ENCODE assay signal across 8 cellular contexts in the genomic region with DNA sequence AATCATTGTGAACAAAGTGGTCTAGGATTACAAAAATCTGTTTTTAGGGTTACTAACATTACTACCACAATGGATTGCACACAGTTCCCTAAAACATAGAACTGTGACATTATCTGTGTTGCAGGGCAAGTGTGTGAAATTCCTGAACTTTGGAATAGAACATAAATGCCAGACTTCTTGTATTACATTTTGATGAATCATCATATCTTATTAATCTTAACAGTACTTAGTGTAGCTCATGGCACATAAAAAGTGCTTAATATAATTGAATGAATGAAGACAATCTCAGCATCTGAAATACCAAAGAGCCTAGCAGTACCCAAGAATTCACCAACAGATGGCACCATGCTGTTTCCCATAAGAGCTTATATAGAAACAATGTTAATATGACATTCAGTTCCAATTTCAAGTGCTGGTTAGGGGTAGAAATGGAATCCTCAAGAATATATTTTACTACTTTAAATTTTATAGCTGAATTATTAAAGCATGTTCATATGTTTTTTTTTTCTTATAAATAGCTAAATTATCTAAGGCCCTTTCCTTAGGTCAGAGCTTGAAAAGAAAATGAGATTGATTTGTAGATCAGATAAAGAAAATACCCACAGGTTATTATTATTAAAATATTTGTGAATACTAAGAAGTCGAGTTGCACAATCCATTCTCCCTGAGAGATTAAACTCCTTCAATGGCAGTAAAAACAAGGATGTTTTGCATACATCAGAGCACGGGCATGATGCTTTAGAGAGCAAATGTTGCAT. TPM values are rescaled to one million over a fixed set of nuclear protein-coding genes. Genes with fewer than 3 reads are reported as not detected.
DNase-seq lines count a peak whose midpoint lies in the region; ATAC-seq and TF ChIP-seq lines count a peak whose summit lies in the region.

No MANE protein-coding gene starts in this region.

- no peaks in the 10 kb centered on the region for H3K4me1 ChIP-seq in sigmoid colon

- TF ChIP-seq CTCF in GM12864 (IDR thresholded peaks at IDR 0.05; ENCODE audit: low read depth, low read length, missing control alignments) (peak; percentile 44), sigmoid colon (IDR thresholded peaks at IDR 0.05) (no peak)

- no peaks in the 10 kb centered on the region for H3K27me3 ChIP-seq in sigmoid colon

- H3K9me3 ChIP-seq in sigmoid colon: no peaks in the 10 kb centered on the region

- no peak for TF ChIP-seq POLR2A in sigmoid colon (IDR thresholded peaks at IDR 0.05)

- no peak overlapping the region for H3K4me3 ChIP-seq in GM12864 (ENCODE audit: low read depth, low read length)
- H3K4me3 ChIP-seq in skeletal muscle cell (ENCODE audit: low read depth, low read length): no peak overlapping the region
- no peak overlapping the region for H3K4me3 ChIP-seq in sigmoid colon

- DNase-seq in 8988T (peak; percentile 49), GM12864 (ENCODE audit: low read depth) (peak; percentile 46), foreskin melanocyte (peak; percentile 18), skeletal muscle cell (ENCODE audit: low read depth) (peak; percentile 25), sigmoid colon (no peak)

- ATAC-seq in HG03565 (IDR thresholded peaks at IDR 0.05; ENCODE audit: unreplicated experiment) (peak; percentile 46), SK-N-SH treated with all-trans-retinoic acid at 6 μM for 48 hours (peak; percentile 97), HG03139 (IDR thresholded peaks at IDR 0.05; ENCODE audit: unreplicated experiment) (no peak)

- no peak overlapping the region for H3K27ac ChIP-seq in sigmoid colon

- WGBS in sigmoid colon, 2 donors: 54 to 60% methylated on average over 2 of the region's 2 CpGs

- H3K36me3 ChIP-seq in sigmoid colon: no peaks in the 10 kb centered on the region

- no peak for TF ChIP-seq EP300 in sigmoid colon (IDR thresholded peaks at IDR 0.05)

- intact Hi-C loops in sigmoid colon (cut with DNase I): loop anchor here (10.0 kb wide), 1 partner anchor 153 kb away; no protein-coding TSS in a partner anchor

TF ChIP-seq in SK-N-SH treated with all-trans-retinoic acid at 6 μM for 48 hours, 23 proteins besides CTCF, POLR2A, EP300 and RAD21:
- TF ChIP-seq, protein P1, sequence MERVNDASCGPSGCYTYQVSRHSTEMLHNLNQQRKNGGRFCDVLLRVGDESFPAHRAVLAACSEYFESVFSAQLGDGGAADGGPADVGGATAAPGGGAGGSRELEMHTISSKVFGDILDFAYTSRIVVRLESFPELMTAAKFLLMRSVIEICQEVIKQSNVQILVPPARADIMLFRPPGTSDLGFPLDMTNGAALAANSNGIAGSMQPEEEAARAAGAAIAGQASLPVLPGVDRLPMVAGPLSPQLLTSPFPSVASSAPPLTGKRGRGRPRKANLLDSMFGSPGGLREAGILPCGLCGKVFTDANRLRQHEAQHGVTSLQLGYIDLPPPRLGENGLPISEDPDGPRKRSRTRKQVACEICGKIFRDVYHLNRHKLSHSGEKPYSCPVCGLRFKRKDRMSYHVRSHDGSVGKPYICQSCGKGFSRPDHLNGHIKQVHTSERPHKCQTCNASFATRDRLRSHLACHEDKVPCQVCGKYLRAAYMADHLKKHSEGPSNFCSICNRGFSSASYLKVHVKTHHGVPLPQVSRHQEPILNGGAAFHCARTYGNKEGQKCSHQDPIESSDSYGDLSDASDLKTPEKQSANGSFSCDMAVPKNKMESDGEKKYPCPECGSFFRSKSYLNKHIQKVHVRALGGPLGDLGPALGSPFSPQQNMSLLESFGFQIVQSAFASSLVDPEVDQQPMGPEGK (CRISPR knock-in tag; IDR thresholded peaks at IDR 0.05; ENCODE audit: borderline replicate concordance): no peak
- TF ChIP-seq TOX (CRISPR knock-in tag; IDR thresholded peaks at IDR 0.05; ENCODE audit: borderline replicate concordance) (no peak), ISL1 (CRISPR knock-in tag; IDR thresholded peaks at IDR 0.05) (peak; percentile 45; the same call in 1 of the 2 replicates)
- TF ChIP-seq, protein P2, sequence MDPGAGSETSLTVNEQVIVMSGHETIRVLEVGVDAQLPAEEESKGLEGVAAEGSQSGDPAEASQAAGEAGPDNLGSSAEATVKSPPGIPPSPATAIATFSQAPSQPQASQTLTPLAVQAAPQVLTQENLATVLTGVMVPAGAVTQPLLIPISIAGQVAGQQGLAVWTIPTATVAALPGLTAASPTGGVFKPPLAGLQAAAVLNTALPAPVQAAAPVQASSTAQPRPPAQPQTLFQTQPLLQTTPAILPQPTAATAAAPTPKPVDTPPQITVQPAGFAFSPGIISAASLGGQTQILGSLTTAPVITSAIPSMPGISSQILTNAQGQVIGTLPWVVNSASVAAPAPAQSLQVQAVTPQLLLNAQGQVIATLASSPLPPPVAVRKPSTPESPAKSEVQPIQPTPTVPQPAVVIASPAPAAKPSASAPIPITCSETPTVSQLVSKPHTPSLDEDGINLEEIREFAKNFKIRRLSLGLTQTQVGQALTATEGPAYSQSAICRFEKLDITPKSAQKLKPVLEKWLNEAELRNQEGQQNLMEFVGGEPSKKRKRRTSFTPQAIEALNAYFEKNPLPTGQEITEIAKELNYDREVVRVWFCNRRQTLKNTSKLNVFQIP (CRISPR knock-in tag; IDR thresholded peaks at IDR 0.05; ENCODE audit: borderline replicate concordance, low read depth): no peak

RNA-seq across cellular contexts. Expression of gene SHISA3, which starts 25.8 kb away (rescaled TPM):
- total RNA-seq in sigmoid colon: 10 to 100 TPM in 1 of 4 donors, 1 to 10 TPM in 3; 2.5 to 13.9 (median 4.3) TPM
- 1 to 10 TPM in 2 of 3 donors, not detected in 1; 2.1 to 7.2 TPM for polyA plus RNA-seq in sigmoid colon
